11 cellular contexts compared by ENCODE assay signal in genomic region chr17:74605361-74605760, GRCh38. TPM values are rescaled to one million over a fixed set of nuclear protein-coding genes. Genes with fewer than 3 reads are reported as not detected.
DNase-seq lines count a peak whose midpoint lies in the region; ATAC-seq and TF ChIP-seq lines count a peak whose summit lies in the region.
"Had no signal": no experiment of that assay in that cellular context is flagged by ENCODE, and none has a peak within 500 bp of the region (broad histone marks: within the 10 kb centered on the region; RNA-seq: fewer than 3 reads in every experiment).

No MANE protein-coding gene starts in this region.

- peak; percentile 80 for DNase-seq in AG20443 (ENCODE audit: low spot score)
- DNase-seq in MV-4-11 (lab: John Stamatoyannopoulos, UW): peak; percentile 49
- DNase-seq in esophagus squamous epithelium (lab: John Stamatoyannopoulos, UW): no peak
- DNase-seq in omental fat pad (ENCODE audit: low spot score): peak; percentile 48
- no peak for DNase-seq in progenitor cell of endocrine pancreas (ENCODE audit: low spot score, unreplicated experiment)
- no peak for DNase-seq in activated naive CD4-positive, alpha-beta T cell treated with anti-CD3 and anti-CD28 coated beads for 36 hours
- DNase-seq: DND-41, NCI-H187 had no signal

- H3K4me1 Mint-ChIP-seq in progenitor cell of endocrine pancreas (ENCODE audit: low read depth): no peaks in the 10 kb centered on the region
- peaks cover 5% of the 10 kb centered on the region for H3K4me1 Mint-ChIP-seq in activated naive CD4-positive, alpha-beta T cell treated with anti-CD3 and anti-CD28 coated beads for 36 hours (ENCODE audit: low read depth)

- H3K36me3 Mint-ChIP-seq in progenitor cell of endocrine pancreas (ENCODE audit: insufficient read depth): no peaks in the 10 kb centered on the region
- H3K36me3 Mint-ChIP-seq in activated naive CD4-positive, alpha-beta T cell treated with anti-CD3 and anti-CD28 coated beads for 36 hours (ENCODE audit: low read depth): no peaks in the 10 kb centered on the region

- H3K27ac Mint-ChIP-seq in progenitor cell of endocrine pancreas: no peak overlapping the region
- H3K27ac Mint-ChIP-seq in activated naive CD4-positive, alpha-beta T cell treated with anti-CD3 and anti-CD28 coated beads for 36 hours: no peak overlapping the region
- H3K27ac Mint-ChIP-seq: T-helper 1 cell treated with Interleukin-12 subunit alpha and Interleukin-12 subunit beta and Interleukin-4 antibody, amounts not matched to agents 30 μg/mL and 1 μg/mL, for 36 hours had no signal

- CTCF ChIA-PET in activated naive CD4-positive, alpha-beta T cell treated with anti-CD3 and anti-CD28 coated beads for 36 hours (lab: Charles Lee): no interaction called here

- H3K27me3 Mint-ChIP-seq in progenitor cell of endocrine pancreas: peaks cover 32% of the 10 kb centered on the region
- peaks cover 4% of the 10 kb centered on the region for H3K27me3 Mint-ChIP-seq in activated naive CD4-positive, alpha-beta T cell treated with anti-CD3 and anti-CD28 coated beads for 36 hours (ENCODE audit: low read depth)

- peaks cover 0 to 17% (median 0%) of the 10 kb centered on the region in 4 donors for H3K27me3 ChIP-seq in esophagus squamous epithelium

- peak overlapping the region; percentile 74 to 89 (median 80) for H3K27ac ChIP-seq in esophagus squamous epithelium

- no peak overlapping the region for H3K4me3 Mint-ChIP-seq in progenitor cell of endocrine pancreas (ENCODE audit: low read depth)
- H3K4me3 Mint-ChIP-seq in activated naive CD4-positive, alpha-beta T cell treated with anti-CD3 and anti-CD28 coated beads for 36 hours: no peak overlapping the region
- H3K4me3 Mint-ChIP-seq: T-helper 1 cell treated with Interleukin-12 subunit alpha and Interleukin-12 subunit beta and Interleukin-4 antibody, amounts not matched to agents 30 μg/mL and 1 μg/mL, for 36 hours had no signal

- ATAC-seq in omental fat pad (ENCODE audit: low FRiP score) (peak; percentile 91), HG02642 (IDR thresholded peaks at IDR 0.05; ENCODE audit: poor library complexity, unreplicated experiment) (no peak), GM19324 (IDR thresholded peaks at IDR 0.05; ENCODE audit: low FRiP score, unreplicated experiment) (no peak)

- H3K36me3 ChIP-seq in esophagus squamous epithelium: no peaks in the 10 kb centered on the region

- H3K9me3 Mint-ChIP-seq in progenitor cell of endocrine pancreas (ENCODE audit: low read depth): no peaks in the 10 kb centered on the region
- no peaks in the 10 kb centered on the region for H3K9me3 Mint-ChIP-seq in activated naive CD4-positive, alpha-beta T cell treated with anti-CD3 and anti-CD28 coated beads for 36 hours
- H3K9me3 Mint-ChIP-seq: T-helper 1 cell treated with Interleukin-12 subunit alpha and Interleukin-12 subunit beta and Interleukin-4 antibody, amounts not matched to agents 30 μg/mL and 1 μg/mL, for 36 hours had no signal

- intact Hi-C loops in esophagus squamous epithelium (cut with DNase I): no loop called here
- intact Hi-C loops in activated naive CD4-positive, alpha-beta T cell treated with anti-CD3 and anti-CD28 coated beads for 36 hours (cut with micrococcal nuclease): no loop called here

- no peak for TF ChIP-seq POLR2A in esophagus squamous epithelium (IDR thresholded peaks at IDR 0.05)

- H3K9me3 ChIP-seq in esophagus squamous epithelium: no peaks in the 10 kb centered on the region

- TF ChIP-seq CTCF in esophagus squamous epithelium (IDR thresholded peaks at IDR 0.05): no peak
- no peak for TF ChIP-seq CTCF in omental fat pad (IDR thresholded peaks at IDR 0.05)
- TF ChIP-seq CTCF in progenitor cell of endocrine pancreas (IDR thresholded peaks at IDR 0.05; ENCODE audit: unreplicated experiment): no peak

- WGBS in esophagus squamous epithelium, 2 donors: 16 to 33% methylated on average over 4 to 7 of the region's 10 CpGs

- peaks cover 9 to 49% (median 22%) of the 10 kb centered on the region in 3 donors for H3K4me1 ChIP-seq in esophagus squamous epithelium

- H3K4me3 ChIP-seq in esophagus squamous epithelium: no peak overlapping the region

RNA-seq across cellular contexts. Expression of gene CD300LD, which starts 13.3 kb away (rescaled TPM):
- total RNA-seq in esophagus squamous epithelium (not detected), omental fat pad (under 1 TPM in 1 of 4 donors, not detected in 3; 0.79 TPM), progenitor cell of endocrine pancreas (not detected in 2 replicates)
- not detected for total RNA-seq in activated naive CD4-positive, alpha-beta T cell treated with anti-CD3 and anti-CD28 coated beads for 36 hours

RNA-seq across cellular contexts. Expression of gene CD300E, which starts 18.2 kb away (rescaled TPM):
- total RNA-seq in esophagus squamous epithelium: under 1 TPM; 0.15 to 0.53 (median 0.18) TPM
- 1 to 10 TPM; 1.6 to 9.2 (median 2.2) TPM for total RNA-seq in omental fat pad
- total RNA-seq in progenitor cell of endocrine pancreas: not detected in 2 replicates
- not detected for total RNA-seq in activated naive CD4-positive, alpha-beta T cell treated with anti-CD3 and anti-CD28 coated beads for 36 hours

RNA-seq across cellular contexts. Expression of gene CD300H, which starts 38.1 kb away (rescaled TPM):
- not detected for total RNA-seq in esophagus squamous epithelium
- not detected for total RNA-seq in omental fat pad
- not detected in 2 replicates for total RNA-seq in progenitor cell of endocrine pancreas
- total RNA-seq in activated naive CD4-positive, alpha-beta T cell treated with anti-CD3 and anti-CD28 coated beads for 36 hours: not detected

RNA-seq across cellular contexts. Expression of gene CD300C, which starts 59.4 kb away (rescaled TPM):
- under 1 TPM in 3 of 4 donors, not detected in 1; 0.18 to 0.76 (median 0.42) TPM for total RNA-seq in esophagus squamous epithelium
- total RNA-seq in omental fat pad: 1 to 10 TPM; 1.6 to 9.4 (median 2.1) TPM
- total RNA-seq in progenitor cell of endocrine pancreas: not detected in 2 replicates
- total RNA-seq in activated naive CD4-positive, alpha-beta T cell treated with anti-CD3 and anti-CD28 coated beads for 36 hours: not detected

Comparison
In these comparisons a context has a peak if more than half of its experiments do, and no peak if none do; other contexts are left out.
1. DNase-seq: peak in AG20443 (single experiment), MV-4-11 (single experiment) and omental fat pad (single experiment); none in esophagus squamous epithelium (single experiment), progenitor cell of endocrine pancreas (single experiment) and activated naive CD4-positive, alpha-beta T cell treated with anti-CD3 and anti-CD28 coated beads for 36 hours (single experiment).